22 cellular contexts compared by ENCODE assay signal in genomic region chr16:78405833-78406232, GRCh38.
A peak's percentile ranks its signal among the peaks of the same experiment; 100 is the strongest.
DNase-seq lines count a peak whose midpoint lies in the region; ATAC-seq and TF ChIP-seq lines count a peak whose summit lies in the region.
"Had no signal": no experiment of that assay in that cellular context is flagged by ENCODE, and none has a peak within 500 bp of the region (broad histone marks: within the 10 kb centered on the region; RNA-seq: fewer than 3 reads in every experiment).

No MANE protein-coding gene starts in this region.

- H3K9me3 ChIP-seq in IMR-90 (ENCODE audit: control insufficient read depth, insufficient read depth, low read length) (peaks cover 18% of the 10 kb centered on the region), SJSA1 (replicated peaks) (peaks cover 6% of the 10 kb centered on the region; the same call in 1 of the 2 replicates), trophoblast cell (ENCODE audit: insufficient read depth, low read depth, low read length) (peaks cover 8% of the 10 kb centered on the region), tibial nerve (no peaks in the 10 kb centered on the region)
- H3K9me3 ChIP-seq: A549, BE2C had no signal

- no peak overlapping the region for H4K5ac ChIP-seq in IMR-90 (ENCODE audit: low read depth, low read length)
- no peak overlapping the region for H4K5ac ChIP-seq in mesendoderm (ENCODE audit: low read length)

- H2BK20ac ChIP-seq in IMR-90 (ENCODE audit: low read depth, low read length), result no peak overlapping the region

- no peak overlapping the region for H4K91ac ChIP-seq in IMR-90 (ENCODE audit: insufficient read depth, low read depth, low read length)
- no peak overlapping the region for H4K91ac ChIP-seq in trophoblast cell (ENCODE audit: low read depth, low read length)

- TF ChIP-seq EP300 in tibial nerve (IDR thresholded peaks at IDR 0.05), result no peak

- no peaks in the 10 kb centered on the region for H3K27me3 ChIP-seq in IMR-90 (ENCODE audit: control insufficient read depth, insufficient read depth, low read length)
- no peaks in the 10 kb centered on the region for H3K27me3 ChIP-seq in SJSA1 (replicated peaks)
- no peaks in the 10 kb centered on the region for H3K27me3 ChIP-seq in mesendoderm (ENCODE audit: insufficient read depth, low read length, poor library complexity)
- no peaks in the 10 kb centered on the region for H3K27me3 ChIP-seq in trophoblast cell (ENCODE audit: insufficient read depth, low read length)
- H3K27me3 ChIP-seq in tibial nerve, result no peaks in the 10 kb centered on the region
- H3K27me3 ChIP-seq: BE2C; BLaER1 treated with 17β-estradiol and CSF1 and Interleukin-3, amounts not matched to agents 10 nM and 100 nM had no signal

- no peak overlapping the region for H2BK120ac ChIP-seq in IMR-90 (ENCODE audit: low read depth, low read length)
- H2BK120ac ChIP-seq in mesendoderm (ENCODE audit: low read depth, low read length), result no peak overlapping the region
- no peak overlapping the region for H2BK120ac ChIP-seq in trophoblast cell (ENCODE audit: insufficient read depth, low read length, poor library complexity)

- H3K9me1 ChIP-seq in IMR-90 (ENCODE audit: insufficient read depth, low read length), result no peaks in the 10 kb centered on the region

- POLR2A ChIA-PET in IMR-90 (lab: Charles Lee; ENCODE audit: unreplicated experiment), result no interaction called here

- no TSS peak for BruUV-seq in IMR-90 (replicated peaks; lab: Mats Ljungman, UMichigan)

- H2BK15ac ChIP-seq in IMR-90 (ENCODE audit: low read depth, low read length) (no peak overlapping the region), mesendoderm (replicated peaks; ENCODE audit: low read depth) (no peak overlapping the region)

- ATAC-seq in IMR-90 (ENCODE audit: low read depth), result no peak
- ATAC-seq: A549, GM12878 had no signal

- in situ Hi-C loops in IMR-90 (cut with MboI; ENCODE audit: low sequenced_read_pairs), result no loop called here

- H3K14ac ChIP-seq in IMR-90 (replicated peaks; ENCODE audit: low read depth, low read length), result no peak overlapping the region
- no peak overlapping the region for H3K14ac ChIP-seq in trophoblast cell (ENCODE audit: low read length)

- no peak overlapping the region for H2BK5ac ChIP-seq in IMR-90 (ENCODE audit: low read depth, low read length, poor library complexity, severe bottlenecking)
- no peak overlapping the region for H2BK5ac ChIP-seq in mesendoderm (ENCODE audit: low read length)
- H2BK5ac ChIP-seq in trophoblast cell (ENCODE audit: low read depth, low read length, poor library complexity), result no peak overlapping the region

- H3K4me1 ChIP-seq in IMR-90 (ENCODE audit: control insufficient read depth, insufficient read depth, low read length) (peaks cover 2% of the 10 kb centered on the region; the same call in 1 of the 2 replicates), SJSA1 (replicated peaks) (peaks cover 36% of the 10 kb centered on the region), mesendoderm (ENCODE audit: control insufficient read depth, low read depth, low read length) (no peaks in the 10 kb centered on the region), trophoblast cell (ENCODE audit: control insufficient read depth in 1 of 2, insufficient read depth in 2 of 2, low read length in 2 of 2) (no peaks in the 10 kb centered on the region), tibial nerve (no peaks in the 10 kb centered on the region)
- H3K4me1 ChIP-seq: A549; BE2C; BLaER1 treated with 17β-estradiol and CSF1 and Interleukin-3, amounts not matched to agents 10 nM and 100 nM had no signal

- H2BK12ac ChIP-seq in trophoblast cell (ENCODE audit: low read length), result no peak overlapping the region

- no peak overlapping the region for H3K18ac ChIP-seq in IMR-90 (ENCODE audit: low read depth, low read length)
- H3K18ac ChIP-seq in mesendoderm (ENCODE audit: low read length), result no peak overlapping the region
- no peak overlapping the region for H3K18ac ChIP-seq in trophoblast cell (ENCODE audit: low read length)

- H3K79me2 ChIP-seq in mesendoderm (ENCODE audit: control insufficient read depth, insufficient read depth, low read length), result no peaks in the 10 kb centered on the region
- no peaks in the 10 kb centered on the region for H3K79me2 ChIP-seq in trophoblast cell (ENCODE audit: control insufficient read depth, insufficient read depth, low read length, poor library complexity)

- dilution Hi-C loops in IMR-90 (cut with HindIII; ENCODE audit: low sequenced_read_pairs, unreplicated experiment), result no loop called here

- H2AFZ ChIP-seq in IMR-90 (replicated peaks; ENCODE audit: low read length, poor library complexity) (no peak overlapping the region), trophoblast cell (ENCODE audit: insufficient read depth, low read length, poor library complexity) (no peak overlapping the region)
- H2AFZ ChIP-seq: GM23248 had no signal

- H3K23ac ChIP-seq in IMR-90 (ENCODE audit: low read depth, low read length), result no peak overlapping the region
- H3K23ac ChIP-seq in mesendoderm (ENCODE audit: low read length), result no peak overlapping the region
- no peak overlapping the region for H3K23ac ChIP-seq in trophoblast cell (ENCODE audit: low read length)

- H3K79me1 ChIP-seq in IMR-90 (ENCODE audit: low read depth in 1 of 2, low read length in 2 of 2), result no peaks in the 10 kb centered on the region
- no peaks in the 10 kb centered on the region for H3K79me1 ChIP-seq in mesendoderm (ENCODE audit: low read length)
- H3K79me1 ChIP-seq in trophoblast cell (ENCODE audit: low read length), result no peaks in the 10 kb centered on the region

- TF ChIP-seq POLR2A in IMR-90 (IDR thresholded peaks at IDR 0.05; ENCODE audit: low read depth, low read length) (no peak), tibial nerve (IDR thresholded peaks at IDR 0.05) (no peak)

- no peak overlapping the region for H3K4me2 ChIP-seq in IMR-90 (ENCODE audit: low read depth, low read length)
- H3K4me2 ChIP-seq in mesendoderm (ENCODE audit: low read length), result no peak overlapping the region
- H3K4me2 ChIP-seq in trophoblast cell (ENCODE audit: low read length), result no peak overlapping the region
- H3K4me2 ChIP-seq: A549; BLaER1 treated with 17β-estradiol and CSF1 and Interleukin-3, amounts not matched to agents 10 nM and 100 nM had no signal

- no peaks in the 10 kb centered on the region for H4K20me1 ChIP-seq in IMR-90 (ENCODE audit: insufficient read depth, low read length)
- H4K20me1 ChIP-seq: BLaER1 treated with 17β-estradiol and CSF1 and Interleukin-3, amounts not matched to agents 10 nM and 100 nM had no signal

- H2AK5ac ChIP-seq in IMR-90 (ENCODE audit: low read depth, low read length), result no peak overlapping the region
- H2AK5ac ChIP-seq in mesendoderm (ENCODE audit: low read length), result no peak overlapping the region
- H2AK5ac ChIP-seq in trophoblast cell (ENCODE audit: low read length), result no peak overlapping the region

- intact Hi-C loops in IMR-90 (cut with micrococcal nuclease), result no loop called here

- no peak overlapping the region for H4K8ac ChIP-seq in IMR-90 (ENCODE audit: low read depth in 2 of 2, low read length in 2 of 2)
- no peak overlapping the region for H4K8ac ChIP-seq in mesendoderm (ENCODE audit: low read depth, low read length)
- H4K8ac ChIP-seq in trophoblast cell (ENCODE audit: low read depth, low read length), result no peak overlapping the region

- H3K4me3 ChIP-seq in IMR-90 (ENCODE audit: insufficient read depth, low read depth, low read length) (no peak overlapping the region), SJSA1 (no peak overlapping the region), mesendoderm (ENCODE audit: low read length) (no peak overlapping the region), trophoblast cell (ENCODE audit: low read depth, low read length) (no peak overlapping the region), tibial nerve (no peak overlapping the region)
- H3K4me3 ChIP-seq: A549; BLaER1 treated with 17β-estradiol and CSF1 and Interleukin-3, amounts not matched to agents 10 nM and 100 nM; GM12878; GM23248 had no signal

- DNase-seq in IMR-90 (peak; percentile 0), SJSA1 (ENCODE audit: low read depth in 1 of 2, low spot score in 2 of 2) (peak in 1 of 2 experiments; percentile 76), mesendoderm (peak; percentile 10), trophoblast cell (peak; percentile 45 to 88), NCI-H146 (lab: John Stamatoyannopoulos, UW) (no peak), tibial nerve (ENCODE audit: low spot score in 2 of 2) (no peak), DMS 273 (lab: John Stamatoyannopoulos, UW; ENCODE audit: unreplicated experiment) (no peak)
- DNase-seq: 8988T; ACHN; AML-193; BE2C; CD4-positive, alpha-beta T cell; CD8-positive, alpha-beta memory T cell; DMS79; EL; GDM1; GM23248; H7; HCEC 1CT had no signal

- CTCF ChIA-PET in IMR-90 (lab: Yijun Ruan, JAX), result no interaction called here

- H3K56ac ChIP-seq in IMR-90 (ENCODE audit: extremely low read depth, insufficient read depth, low read length) (no peak overlapping the region), mesendoderm (ENCODE audit: low read length) (no peak overlapping the region)

- H3K36me3 ChIP-seq in IMR-90 (ENCODE audit: control insufficient read depth, insufficient read depth, low read length) (no peaks in the 10 kb centered on the region), SJSA1 (no peaks in the 10 kb centered on the region), mesendoderm (ENCODE audit: control insufficient read depth, insufficient read depth, low read length) (no peaks in the 10 kb centered on the region), trophoblast cell (ENCODE audit: control insufficient read depth in 1 of 2, insufficient read depth in 2 of 2, low read length in 2 of 2) (no peaks in the 10 kb centered on the region), tibial nerve (no peaks in the 10 kb centered on the region)
- H3K36me3 ChIP-seq: BE2C had no signal

- H3K27ac ChIP-seq in IMR-90 (ENCODE audit: insufficient read depth, low read length) (peak overlapping the region; percentile 44; the same call in 1 of the 2 replicates), SJSA1 (peak overlapping the region; percentile 98), mesendoderm (ENCODE audit: low read depth, low read length) (no peak overlapping the region), trophoblast cell (ENCODE audit: low read depth, low read length) (no peak overlapping the region), tibial nerve (no peak overlapping the region)
- H3K27ac ChIP-seq: A549; BLaER1 treated with 17β-estradiol and CSF1 and Interleukin-3, amounts not matched to agents 10 nM and 100 nM; GM23248 had no signal

- H4K12ac ChIP-seq in trophoblast cell (ENCODE audit: low read depth, low read length), result no peak overlapping the region

- WGBS in IMR-90 (ENCODE audit: extremely low coverage in 2 of 2, insufficient read length in 1 of 2), 2 experiments, result no CpG with 5 or more reads among the region's 7 CpGs
- WGBS in mesendoderm (ENCODE audit: extremely low coverage, insufficient coverage, low lambda C conversion rate), result no CpG with 5 or more reads among the region's 7 CpGs
- no CpG with 5 or more reads among the region's 7 CpGs for WGBS in trophoblast cell (ENCODE audit: extremely low coverage, insufficient coverage, insufficient read length)
- 92 to 94% methylated on average over 7 of the region's 7 CpGs for WGBS in tibial nerve, 2 donors

- no peak for TF ChIP-seq CTCF in IMR-90 (conservative IDR thresholded peaks at IDR 0.05; ENCODE audit: low read depth, low read length)
- no peak for TF ChIP-seq CTCF in tibial nerve (IDR thresholded peaks at IDR 0.05)

- H3K9ac ChIP-seq in IMR-90 (ENCODE audit: low read depth, low read length) (no peak overlapping the region), mesendoderm (ENCODE audit: low read length) (no peak overlapping the region), trophoblast cell (ENCODE audit: low read length) (no peak overlapping the region)
- H3K9ac ChIP-seq: BLaER1 treated with 17β-estradiol and CSF1 and Interleukin-3, amounts not matched to agents 10 nM and 100 nM; GM23248 had no signal

- H3K4ac ChIP-seq in IMR-90 (ENCODE audit: low read depth, low read length) (no peak overlapping the region), mesendoderm (ENCODE audit: low read depth, low read length) (no peak overlapping the region), trophoblast cell (ENCODE audit: low read depth, low read length) (no peak overlapping the region)

- no peak for TF ChIP-seq RAD21 in IMR-90 (IDR thresholded peaks at IDR 0.05; ENCODE audit: low read length)

- H2AK9ac ChIP-seq in IMR-90 (replicated peaks; ENCODE audit: low read depth, low read length, poor library complexity), result no peak overlapping the region

Comparison
In these comparisons a context has a peak if more than half of its experiments do, and no peak if none do; other contexts are left out.
1. DNase-seq: peak in IMR-90 (single experiment), mesendoderm (single experiment) and trophoblast cell (2 of 2); none in NCI-H146 (single experiment), tibial nerve (0 of 2) and DMS 273 (single experiment).
2. H3K27ac ChIP-seq: peak in IMR-90 (single experiment) and SJSA1 (single experiment); none in mesendoderm (single experiment), trophoblast cell (single experiment) and tibial nerve (0 of 4).